Comparison of ENCODE assay signal across 9 cellular contexts in genomic region chr1:12658531-12659453, GRCh38. TPM values are rescaled to one million over a fixed set of nuclear protein-coding genes. Genes with fewer than 3 reads are reported as not detected.
DNase-seq lines count a peak whose midpoint lies in the region; ATAC-seq and TF ChIP-seq lines count a peak whose summit lies in the region.
"Had no signal": no experiment of that assay in that cellular context is flagged by ENCODE, and none has a peak within 500 bp of the region (broad histone marks: within the 10 kb centered on the region; RNA-seq: fewer than 3 reads in every experiment).

No MANE protein-coding gene starts in this region.

- intact Hi-C loops in activated CD8-positive, alpha-beta T cell treated with anti-CD3 and anti-CD28 coated beads for 36 hours (cut with micrococcal nuclease) = loop anchor here (10.0 kb wide), 2 partner anchors 344 to 384 kb away; no protein-coding TSS in a partner anchor

- H3K9me3 Mint-ChIP-seq in activated CD8-positive, alpha-beta T cell treated with anti-CD3 and anti-CD28 coated beads for 36 hours = no peaks in the 10 kb centered on the region
- H3K9me3 Mint-ChIP-seq: T-helper 1 cell treated with Interleukin-12 subunit alpha and Interleukin-12 subunit beta and Interleukin-4 antibody, amounts not matched to agents 30 μg/mL and 1 μg/mL, for 36 hours had no signal

- POLR2A ChIA-PET in activated CD8-positive, alpha-beta T cell treated with anti-CD3 and anti-CD28 coated beads for 36 hours (lab: Charles Lee) = interaction anchor here (0.5 to 0.7 kb wide), 3 partner anchors 8 to 612 kb away, joined by 3 read pairs; no protein-coding TSS in a partner anchor

- no peaks in the 10 kb centered on the region for H3K36me3 Mint-ChIP-seq in activated CD8-positive, alpha-beta T cell treated with anti-CD3 and anti-CD28 coated beads for 36 hours (ENCODE audit: low read depth)

- H3K27me3 Mint-ChIP-seq in activated CD8-positive, alpha-beta T cell treated with anti-CD3 and anti-CD28 coated beads for 36 hours = peaks cover 6% of the 10 kb centered on the region

- CTCF ChIA-PET in activated CD8-positive, alpha-beta T cell treated with anti-CD3 and anti-CD28 coated beads for 36 hours (lab: Charles Lee) = interaction anchor here (0.6 to 5.2 kb wide), 68 partner anchors 8 to 548 kb away, joined by 3 to 128 read pairs (median 4); partner anchors contain the start of genes AADACL4 and DHRS3

- DNase-seq in COLO668 (lab: John Stamatoyannopoulos, UW; ENCODE audit: unreplicated experiment) (peak; percentile 90), NCI-H82 treated with DMSO at 0.1 percent for 48 hours (lab: John Stamatoyannopoulos, UW; ENCODE audit: unreplicated experiment) (peak; percentile 40), medulla oblongata (ENCODE audit: extremely low spot score) (peak; percentile 92)
- DNase-seq in activated CD8-positive, alpha-beta T cell treated with anti-CD3 and anti-CD28 coated beads for 36 hours = peak; percentile 78
- DNase-seq in effector CD8-positive, alpha-beta T cell (lab: John Stamatoyannopoulos, UW) = peak; percentile 63
- DNase-seq in stimulated activated CD8-positive, alpha-beta memory T cell treated with anti-CD3 and anti-CD28 coated beads, Interleukin-15, amount 100 ng/mL, for 24 hours (ENCODE audit: low read depth) = peak; percentile 39

- H3K4me3 Mint-ChIP-seq in activated CD8-positive, alpha-beta T cell treated with anti-CD3 and anti-CD28 coated beads for 36 hours = peak overlapping the region; percentile 22
- H3K4me3 Mint-ChIP-seq: T-helper 1 cell treated with Interleukin-12 subunit alpha and Interleukin-12 subunit beta and Interleukin-4 antibody, amounts not matched to agents 30 μg/mL and 1 μg/mL, for 36 hours had no signal

- peak; percentile 63 for ATAC-seq in HG03175 (IDR thresholded peaks at IDR 0.05; ENCODE audit: unreplicated experiment)
- peak; percentile 90 for ATAC-seq in activated CD8-positive, alpha-beta T cell treated with anti-CD3 and anti-CD28 coated beads for 36 hours
- no peak for ATAC-seq in GM21737 (IDR thresholded peaks at IDR 0.05; ENCODE audit: unreplicated experiment)

- peak; percentile 97 for TF ChIP-seq CTCF in activated CD8-positive, alpha-beta T cell treated with anti-CD3 and anti-CD28 coated beads for 36 hours (IDR thresholded peaks at IDR 0.05)

- peaks cover 7% of the 10 kb centered on the region for H3K4me1 Mint-ChIP-seq in activated CD8-positive, alpha-beta T cell treated with anti-CD3 and anti-CD28 coated beads for 36 hours (ENCODE audit: low read depth)

- H3K27ac Mint-ChIP-seq in activated CD8-positive, alpha-beta T cell treated with anti-CD3 and anti-CD28 coated beads for 36 hours = no peak overlapping the region
- H3K27ac Mint-ChIP-seq: T-helper 1 cell treated with Interleukin-12 subunit alpha and Interleukin-12 subunit beta and Interleukin-4 antibody, amounts not matched to agents 30 μg/mL and 1 μg/mL, for 36 hours had no signal

RNA-seq across cellular contexts. Expression of gene AADACL4, which starts 14.9 kb away (rescaled TPM):
- total RNA-seq in activated CD8-positive, alpha-beta T cell treated with anti-CD3 and anti-CD28 coated beads for 36 hours = not detected

RNA-seq across cellular contexts. Expression of gene DHRS3, which starts 40.8 kb away (rescaled TPM):
- 100 to 1,000 TPM; 129 to 135 TPM for total RNA-seq in activated CD8-positive, alpha-beta T cell treated with anti-CD3 and anti-CD28 coated beads for 36 hours

RNA-seq across cellular contexts. Expression of gene AADACL3, which starts 57.1 kb away (rescaled TPM):
- not detected for total RNA-seq in activated CD8-positive, alpha-beta T cell treated with anti-CD3 and anti-CD28 coated beads for 36 hours

Comparison
In these comparisons a context has a peak if more than half of its experiments do, and no peak if none do; other contexts are left out.
1. DNase-seq: peak in every context shown above with its lines; median percentile 92 in medulla oblongata; 90 in COLO668; 78 in activated CD8-positive, alpha-beta T cell treated with anti-CD3 and anti-CD28 coated beads for 36 hours; 63 in effector CD8-positive, alpha-beta T cell; 40 in NCI-H82 treated with DMSO at 0.1 percent for 48 hours; 39 in stimulated activated CD8-positive, alpha-beta memory T cell treated with anti-CD3 and anti-CD28 coated beads, Interleukin-15, amount 100 ng/mL, for 24 hours.